1 cellular context compared by ENCODE assay signal in genomic region chr2:105404736-105405135, GRCh38.
TF ChIP-seq lines count a peak whose summit lies in the region.

No MANE protein-coding gene starts in this region.

TF ChIP-seq in H1, 55 proteins besides CTCF, POLR2A, EP300 and RAD21:
- TF ChIP-seq KDM4A (IDR thresholded peaks at IDR 0.05; ENCODE audit: low read depth, low read length, severe bottlenecking), result no peak
- no peak for TF ChIP-seq SIRT6 (IDR thresholded peaks at IDR 0.05; ENCODE audit: low read length)
- TF ChIP-seq CBX8 (IDR thresholded peaks at IDR 0.05; ENCODE audit: borderline replicate concordance, low read depth, low read length), result no peak
- no peak for TF ChIP-seq SIX5 (IDR thresholded peaks at IDR 0.05; ENCODE audit: low read depth, low read length)
- no peak for TF ChIP-seq CREB1 (IDR thresholded peaks at IDR 0.05)
- TF ChIP-seq SAP30 (IDR thresholded peaks at IDR 0.05; ENCODE audit: insufficient read depth, insufficient replicate concordance, low read length), result no peak
- no peak for TF ChIP-seq USF2 (IDR thresholded peaks at IDR 0.05; ENCODE audit: low read length)
- TF ChIP-seq GTF2F1 (IDR thresholded peaks at IDR 0.05; ENCODE audit: borderline replicate concordance, low read depth, low read length), result no peak
- TF ChIP-seq BRCA1 (IDR thresholded peaks at IDR 0.05; ENCODE audit: low read depth, low read length), result no peak
- no peak for TF ChIP-seq HDAC6 (IDR thresholded peaks at IDR 0.05; ENCODE audit: low read depth, low read length)
